Comparison of ENCODE assay signal across 1 cellular context in the genomic region with DNA sequence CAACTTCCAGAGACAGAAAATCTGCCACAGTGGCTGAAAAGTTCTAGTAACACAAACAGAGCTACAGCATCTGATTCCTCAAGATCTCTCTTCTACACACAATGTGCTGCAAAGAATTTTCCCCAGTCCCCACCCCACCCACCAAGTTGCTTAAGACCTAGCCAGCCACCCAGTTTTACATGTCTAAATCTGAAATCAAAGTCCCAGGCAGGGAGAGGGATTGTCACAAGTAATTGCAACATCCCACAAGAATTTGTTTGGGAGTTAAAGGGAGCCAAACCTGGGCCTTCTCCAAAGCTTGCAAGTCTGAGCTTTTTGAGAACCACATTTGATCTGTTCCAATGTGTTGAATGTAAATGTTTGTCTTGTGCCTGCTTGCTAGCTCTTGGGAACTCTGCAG.
TF ChIP-seq lines count a peak whose summit lies in the region.

No MANE protein-coding gene starts in this region.

TF ChIP-seq in IMR-90, 13 proteins besides CTCF, POLR2A, EP300 and RAD21 (continued from another document):
- TF ChIP-seq CHD1 (IDR thresholded peaks at IDR 0.05; ENCODE audit: low read depth, low read length) (no peak), MAFK (IDR thresholded peaks at IDR 0.05; ENCODE audit: low read depth, low read length) (no peak)
